8 cellular contexts compared by ENCODE assay signal in the genomic region with DNA sequence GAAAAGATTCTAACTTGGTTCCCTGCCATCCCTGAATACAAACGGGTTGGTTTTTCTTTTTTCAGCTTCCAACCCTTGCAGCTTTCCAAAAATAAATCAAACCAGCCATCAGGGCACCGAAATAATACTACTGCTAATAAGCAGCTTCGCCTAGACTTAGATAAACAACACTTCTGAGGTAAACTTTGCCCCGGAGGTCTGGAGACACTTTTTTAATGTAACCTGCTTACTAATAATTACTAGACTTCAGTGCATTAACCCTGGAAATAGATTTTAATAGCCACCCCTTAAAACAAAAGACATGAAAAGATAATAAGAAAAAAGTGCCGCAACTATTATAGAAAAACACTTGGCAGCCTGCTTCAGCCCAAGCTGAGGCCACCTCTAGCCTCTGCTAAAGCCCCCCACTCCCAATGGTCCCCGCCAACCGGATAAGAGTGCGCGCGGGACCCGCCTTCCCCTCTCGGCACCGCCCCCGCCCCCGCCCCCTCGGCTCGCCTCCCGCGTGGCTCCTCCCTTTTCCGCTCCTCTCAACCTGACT. TPM values are rescaled to one million over a fixed set of nuclear protein-coding genes. Genes with fewer than 3 reads are reported as not detected.
A peak's percentile ranks its signal among the peaks of the same experiment; 100 is the strongest.
DNase-seq lines count a peak whose midpoint lies in the region; ATAC-seq lines count a peak whose summit lies in the region.

No MANE protein-coding gene starts in this region.

- peaks cover 13% of the 10 kb centered on the region for H3K4me1 ChIP-seq in iPS-18a (ENCODE audit: control insufficient read depth, low read depth, low read length)

- H3K36me3 ChIP-seq in iPS-18a (ENCODE audit: control insufficient read depth, low read depth, low read length) = peaks cover 13% of the 10 kb centered on the region

- H3K36me3 Mint-ChIP-seq in activated CD4-positive, alpha-beta memory T cell treated with anti-CD3 and anti-CD28 coated beads, Interleukin-2, amount 10 ng/mL, durations not matched to agents 7 days and 5 days (ENCODE audit: low read depth) = peaks cover 31% of the 10 kb centered on the region
- H3K36me3 Mint-ChIP-seq in stimulated activated effector memory CD8-positive, alpha-beta T cell treated with anti-CD3 and anti-CD28 coated beads, Interleukin-12 subunit alpha, Interleukin-12 subunit beta, amount 100 ng/mL, for 72 hours = peaks cover 58% of the 10 kb centered on the region

- H3K9me3 ChIP-seq in iPS-18a (ENCODE audit: control insufficient read depth, low read depth, low read length) = no peaks in the 10 kb centered on the region

- H3K4me3 Mint-ChIP-seq in activated CD4-positive, alpha-beta memory T cell treated with anti-CD3 and anti-CD28 coated beads, Interleukin-2, amount 10 ng/mL, durations not matched to agents 7 days and 5 days = peak overlapping the region; percentile 99
- H3K4me3 Mint-ChIP-seq in stimulated activated effector memory CD8-positive, alpha-beta T cell treated with anti-CD3 and anti-CD28 coated beads, Interleukin-12 subunit alpha, Interleukin-12 subunit beta, amount 100 ng/mL, for 72 hours = peak overlapping the region; percentile 88

- peak; percentile 76 for DNase-seq in DMS79 treated with DMSO at 0.1 percent for 48 hours (lab: John Stamatoyannopoulos, UW)
- DNase-seq in DMS79 (lab: John Stamatoyannopoulos, UW) = no peak
- no peak for DNase-seq in activated CD4-positive, alpha-beta memory T cell treated with anti-CD3 and anti-CD28 coated beads, Interleukin-2, amount 10 ng/mL, durations not matched to agents 7 days and 5 days
- peak in 1 of 2 donors; percentile 11 for DNase-seq in stimulated activated effector memory CD8-positive, alpha-beta T cell treated with anti-CD3 and anti-CD28 coated beads, Interleukin-12 subunit alpha, Interleukin-12 subunit beta, amount 100 ng/mL, for 72 hours (ENCODE audit: low spot score in 2 of 2)
- no peak for DNase-seq in Kasumi-1 (lab: John Stamatoyannopoulos, UW)
- DNase-seq in NCI-H1694 treated with DMSO at 0.1 percent for 48 hours (lab: John Stamatoyannopoulos, UW) = no peak
- no peak for DNase-seq in NCI-H510A treated with DMSO at 0.1 percent for 48 hours (lab: John Stamatoyannopoulos, UW)

- CTCF ChIA-PET in activated CD4-positive, alpha-beta memory T cell treated with anti-CD3 and anti-CD28 coated beads, Interleukin-2, amount 10 ng/mL, durations not matched to agents 7 days and 5 days (lab: Charles Lee) = interaction anchor here (0.6 to 3.8 kb wide), 12 partner anchors 12 to 1855 kb away, joined by 3 to 21 read pairs (median 4); no protein-coding TSS in a partner anchor

- H3K27ac Mint-ChIP-seq in activated CD4-positive, alpha-beta memory T cell treated with anti-CD3 and anti-CD28 coated beads, Interleukin-2, amount 10 ng/mL, durations not matched to agents 7 days and 5 days = peak overlapping the region; percentile 98
- peak overlapping the region; percentile 96 for H3K27ac Mint-ChIP-seq in stimulated activated effector memory CD8-positive, alpha-beta T cell treated with anti-CD3 and anti-CD28 coated beads, Interleukin-12 subunit alpha, Interleukin-12 subunit beta, amount 100 ng/mL, for 72 hours

- no peak overlapping the region for H3K27ac ChIP-seq in iPS-18a (ENCODE audit: low read length)

- POLR2A ChIA-PET in activated CD4-positive, alpha-beta memory T cell treated with anti-CD3 and anti-CD28 coated beads, Interleukin-2, amount 10 ng/mL, durations not matched to agents 7 days and 5 days (lab: Charles Lee) = interaction anchor here (1.1 to 4.2 kb wide), 12 partner anchors 9 to 760 kb away, joined by 4 to 67 read pairs (median 10); a partner anchor contains a TSS

- no peak overlapping the region for H3K9ac ChIP-seq in iPS-18a (ENCODE audit: low read length)

- no peaks in the 10 kb centered on the region for H3K27me3 ChIP-seq in iPS-18a (ENCODE audit: control insufficient read depth, insufficient read depth, low read length)

- no peaks in the 10 kb centered on the region for H3K9me3 Mint-ChIP-seq in activated CD4-positive, alpha-beta memory T cell treated with anti-CD3 and anti-CD28 coated beads, Interleukin-2, amount 10 ng/mL, durations not matched to agents 7 days and 5 days
- no peaks in the 10 kb centered on the region for H3K9me3 Mint-ChIP-seq in stimulated activated effector memory CD8-positive, alpha-beta T cell treated with anti-CD3 and anti-CD28 coated beads, Interleukin-12 subunit alpha, Interleukin-12 subunit beta, amount 100 ng/mL, for 72 hours

- H3K27me3 Mint-ChIP-seq in activated CD4-positive, alpha-beta memory T cell treated with anti-CD3 and anti-CD28 coated beads, Interleukin-2, amount 10 ng/mL, durations not matched to agents 7 days and 5 days = no peaks in the 10 kb centered on the region

- H3K4me1 Mint-ChIP-seq in activated CD4-positive, alpha-beta memory T cell treated with anti-CD3 and anti-CD28 coated beads, Interleukin-2, amount 10 ng/mL, durations not matched to agents 7 days and 5 days = peaks cover 46% of the 10 kb centered on the region
- H3K4me1 Mint-ChIP-seq in stimulated activated effector memory CD8-positive, alpha-beta T cell treated with anti-CD3 and anti-CD28 coated beads, Interleukin-12 subunit alpha, Interleukin-12 subunit beta, amount 100 ng/mL, for 72 hours = peaks cover 42% of the 10 kb centered on the region

- no peak for ATAC-seq in stimulated activated effector memory CD8-positive, alpha-beta T cell treated with anti-CD3 and anti-CD28 coated beads, Interleukin-12 subunit alpha, Interleukin-12 subunit beta, amount 100 ng/mL, for 72 hours

- H3K4me3 ChIP-seq in iPS-18a (ENCODE audit: low read length) = peak overlapping the region; percentile 25

RNA-seq across cellular contexts. Expression of a gene that starts 0.4 kb away (rescaled TPM):
- total RNA-seq in activated CD4-positive, alpha-beta memory T cell treated with anti-CD3 and anti-CD28 coated beads, Interleukin-2, amount 10 ng/mL, durations not matched to agents 7 days and 5 days = 10 to 100 TPM; 29.5 to 30.7 TPM
